20 cellular contexts compared by ENCODE assay signal in the genomic region with DNA sequence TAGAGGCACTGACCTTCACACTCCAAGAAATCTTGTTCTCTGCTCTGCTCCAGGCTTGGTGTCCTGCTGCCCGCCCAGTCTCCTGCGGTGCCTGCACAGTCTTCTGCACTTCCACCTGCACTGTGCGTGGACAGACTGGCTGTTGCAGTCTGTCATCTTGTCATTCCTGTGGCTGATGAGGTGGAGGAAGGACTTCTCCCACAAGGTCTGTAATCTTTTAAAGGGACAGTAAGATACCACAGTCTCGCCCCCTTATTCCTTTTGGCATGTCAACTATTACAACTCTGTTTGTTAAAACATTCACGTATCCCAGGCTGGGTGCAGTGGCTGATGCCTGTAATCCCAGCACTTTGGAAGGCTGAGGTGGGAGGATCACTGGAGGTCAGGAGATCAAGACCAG. TPM values are rescaled to one million over a fixed set of nuclear protein-coding genes. Genes with fewer than 3 reads are reported as not detected.
DNase-seq lines count a peak whose midpoint lies in the region; ATAC-seq and TF ChIP-seq lines count a peak whose summit lies in the region.
"Had no signal": no experiment of that assay in that cellular context is flagged by ENCODE, and none has a peak within 500 bp of the region (broad histone marks: within the 10 kb centered on the region; RNA-seq: fewer than 3 reads in every experiment).

No MANE protein-coding gene starts in this region.

- H3K4me3 ChIP-seq in Karpas-422 (ENCODE audit: low read length) = no peak overlapping the region
- H3K4me3 ChIP-seq: SJSA1 had no signal

- no peak overlapping the region for H3K27ac ChIP-seq in Karpas-422 (ENCODE audit: low read length)
- H3K27ac ChIP-seq: SJSA1 had no signal

- H3K9me2 ChIP-seq in Karpas-422 (replicated peaks; ENCODE audit: insufficient read depth, low read length) = no peaks in the 10 kb centered on the region

- H3K9ac ChIP-seq in Karpas-422 (ENCODE audit: low read length) = no peak overlapping the region

- DNase-seq in Daoy (ENCODE audit: low read depth) = peak; percentile 14
- peak; percentile 43 for DNase-seq in LHCN-M2 (ENCODE audit: low read depth)
- peak; percentile 55 for DNase-seq in kidney tubule cell (ENCODE audit: low spot score)
- DNase-seq in Karpas-422 = no peak
- no peak for DNase-seq in cerebellum (ENCODE audit: low spot score)
- no peak for DNase-seq in NCI-H524 (lab: John Stamatoyannopoulos, UW)
- DNase-seq: BE2C; CD4-positive, CD25-positive, alpha-beta regulatory T cell; COR-L47; IMR-90; NCI-H1105 treated with DMSO at 0.1 percent for 48 hours; NCI-H1694; NCI-H2081 treated with DMSO at 0.1 percent for 48 hours; NCI-H446 treated with DMSO at 0.1 percent for 48 hours; NCI-H748 treated with DMSO at 0.1 percent for 48 hours; OCI-M1; SW 1271 had no signal

- ATAC-seq in SK-N-SH treated with all-trans-retinoic acid at 6 μM for 48 hours = peak; percentile 40; the same call in 2 of the 3 replicates
- ATAC-seq in GM18519 (IDR thresholded peaks at IDR 0.05; ENCODE audit: low FRiP score, unreplicated experiment) = no peak

- no peak overlapping the region for H2AFZ ChIP-seq in Karpas-422 (ENCODE audit: low read length)

- H4K20me1 ChIP-seq in Karpas-422 (ENCODE audit: insufficient read depth, low read depth, low read length) = no peaks in the 10 kb centered on the region

- H3K27me3 ChIP-seq in Karpas-422 (ENCODE audit: low read length) = no peaks in the 10 kb centered on the region

- H3K36me3 ChIP-seq in Karpas-422 (ENCODE audit: insufficient read depth, low read length) = no peaks in the 10 kb centered on the region
- H3K36me3 ChIP-seq: BE2C, SJSA1 had no signal

- peaks cover 4% of the 10 kb centered on the region for H3K4me1 ChIP-seq in Karpas-422 (ENCODE audit: low read length)
- H3K4me1 ChIP-seq: BE2C, SJSA1 had no signal

- no peaks in the 10 kb centered on the region for H3K9me3 ChIP-seq in Karpas-422 (ENCODE audit: low read length)
- H3K9me3 ChIP-seq: BE2C, SJSA1 had no signal

- no peaks in the 10 kb centered on the region for H3K79me2 ChIP-seq in Karpas-422 (ENCODE audit: low read length)

- H3K4me2 ChIP-seq in Karpas-422 (ENCODE audit: low read depth, low read length, poor library complexity, severe bottlenecking) = no peak overlapping the region

TF ChIP-seq in SK-N-SH treated with all-trans-retinoic acid at 6 μM for 48 hours, 23 proteins besides CTCF, POLR2A, EP300 and RAD21:
- TF ChIP-seq ZC3H10 (CRISPR knock-in tag; IDR thresholded peaks at IDR 0.05) (no peak), CSDC2 (CRISPR knock-in tag; IDR thresholded peaks at IDR 0.05) (no peak), TCF4 (CRISPR knock-in tag; IDR thresholded peaks at IDR 0.05; ENCODE audit: borderline replicate concordance) (no peak), TOX (CRISPR knock-in tag; IDR thresholded peaks at IDR 0.05; ENCODE audit: borderline replicate concordance) (no peak)
- TF ChIP-seq, protein P1, sequence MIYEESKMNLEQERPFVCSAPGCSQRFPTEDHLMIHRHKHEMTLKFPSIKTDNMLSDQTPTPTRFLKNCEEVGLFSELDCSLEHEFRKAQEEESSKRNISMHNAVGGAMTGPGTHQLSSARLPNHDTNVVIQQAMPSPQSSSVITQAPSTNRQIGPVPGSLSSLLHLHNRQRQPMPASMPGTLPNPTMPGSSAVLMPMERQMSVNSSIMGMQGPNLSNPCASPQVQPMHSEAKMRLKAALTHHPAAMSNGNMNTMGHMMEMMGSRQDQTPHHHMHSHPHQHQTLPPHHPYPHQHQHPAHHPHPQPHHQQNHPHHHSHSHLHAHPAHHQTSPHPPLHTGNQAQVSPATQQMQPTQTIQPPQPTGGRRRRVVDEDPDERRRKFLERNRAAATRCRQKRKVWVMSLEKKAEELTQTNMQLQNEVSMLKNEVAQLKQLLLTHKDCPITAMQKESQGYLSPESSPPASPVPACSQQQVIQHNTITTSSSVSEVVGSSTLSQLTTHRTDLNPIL (CRISPR knock-in tag; IDR thresholded peaks at IDR 0.05; ENCODE audit: low read depth) = no peak
- TF ChIP-seq, protein P2, sequence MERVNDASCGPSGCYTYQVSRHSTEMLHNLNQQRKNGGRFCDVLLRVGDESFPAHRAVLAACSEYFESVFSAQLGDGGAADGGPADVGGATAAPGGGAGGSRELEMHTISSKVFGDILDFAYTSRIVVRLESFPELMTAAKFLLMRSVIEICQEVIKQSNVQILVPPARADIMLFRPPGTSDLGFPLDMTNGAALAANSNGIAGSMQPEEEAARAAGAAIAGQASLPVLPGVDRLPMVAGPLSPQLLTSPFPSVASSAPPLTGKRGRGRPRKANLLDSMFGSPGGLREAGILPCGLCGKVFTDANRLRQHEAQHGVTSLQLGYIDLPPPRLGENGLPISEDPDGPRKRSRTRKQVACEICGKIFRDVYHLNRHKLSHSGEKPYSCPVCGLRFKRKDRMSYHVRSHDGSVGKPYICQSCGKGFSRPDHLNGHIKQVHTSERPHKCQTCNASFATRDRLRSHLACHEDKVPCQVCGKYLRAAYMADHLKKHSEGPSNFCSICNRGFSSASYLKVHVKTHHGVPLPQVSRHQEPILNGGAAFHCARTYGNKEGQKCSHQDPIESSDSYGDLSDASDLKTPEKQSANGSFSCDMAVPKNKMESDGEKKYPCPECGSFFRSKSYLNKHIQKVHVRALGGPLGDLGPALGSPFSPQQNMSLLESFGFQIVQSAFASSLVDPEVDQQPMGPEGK (CRISPR knock-in tag; IDR thresholded peaks at IDR 0.05; ENCODE audit: borderline replicate concordance) = no peak
TF ChIP-seq in SK-N-SH treated with all-trans-retinoic acid at 6 μM for 48 hours: peak in this region for 0.

RNA-seq across cellular contexts. Expression of a gene that starts 54.1 kb away (rescaled TPM):
- total RNA-seq in Daoy (2014; rRNA removed; shearing (Covaris generic)) = 44.6 and 69.2 TPM in 2 replicates
- 58.9 and 104 TPM in 2 replicates for total RNA-seq in LHCN-M2 (2014; rRNA removed)
- polyA plus RNA-seq in LHCN-M2 (2012) = 33.6 TPM
- 0.18 and 0.67 TPM in 2 replicates for total RNA-seq in Karpas-422 (2014; rRNA removed; shearing (Covaris generic); ENCODE audit: low replicate concordance)
- 42.4 TPM for total RNA-seq in cerebellum
- polyA plus RNA-seq: CD4-positive, CD25-positive, alpha-beta regulatory T cell had no signal

RNA-seq across cellular contexts. Expression of a gene that starts 58.9 kb away (rescaled TPM):
- total RNA-seq in Daoy (2014; rRNA removed; shearing (Covaris generic)) = 296 and 408 TPM in 2 replicates
- total RNA-seq in LHCN-M2 (2014; rRNA removed) (257 and 361 TPM in 2 replicates), cerebellum (201 TPM)
- 128 TPM for polyA plus RNA-seq in LHCN-M2 (2012)
- 328 and 331 TPM in 2 replicates for total RNA-seq in Karpas-422 (2014; rRNA removed; shearing (Covaris generic); ENCODE audit: low replicate concordance)

Comparison
In these comparisons a context has a peak if more than half of its experiments do, and no peak if none do; other contexts are left out.
1. DNase-seq: peak in Daoy (single experiment), LHCN-M2 (single experiment) and kidney tubule cell (single experiment); none in Karpas-422 (single experiment), cerebellum (single experiment) and NCI-H524 (0 of 2).
2. RNA of a gene that starts 54.1 kb away (total RNA-seq): 58.9 to 104 TPM in LHCN-M2, 44.6 to 69.2 TPM in Daoy and 42.4 TPM in cerebellum (single experiment); 0.18 to 0.67 TPM in Karpas-422; every median in the first group is over 10 times any median in the second.